In genomic region chrX:40146471-40147398, GRCh38 we compare ENCODE assay signal across 8 cellular contexts. TPM values are rescaled to one million over a fixed set of nuclear protein-coding genes. Genes with fewer than 3 reads are reported as not detected.
DNase-seq lines count a peak whose midpoint lies in the region; ATAC-seq, FAIRE-seq and TF ChIP-seq lines count a peak whose summit lies in the region.

No MANE protein-coding gene starts in this region.

- peaks cover 69% of the 10 kb centered on the region for H3K4me1 Mint-ChIP-seq in brain
- H3K4me1 Mint-ChIP-seq in stimulated activated memory B cell treated with anti-CD40 and anti-IgM and Interleukin-4, amounts not matched to agents 10 μg/mL and 1 μg/mL and 100 μg/mL, for 72 hours = peaks cover 25% of the 10 kb centered on the region

- H3K27me3 ChIP-seq in keratinocyte (ENCODE audit: control insufficient read depth, extremely low read depth, insufficient read depth, low read length) = peaks cover 39% of the 10 kb centered on the region

- no peaks in the 10 kb centered on the region for H3K9me3 ChIP-seq in keratinocyte (ENCODE audit: control insufficient read depth, low read depth, low read length)

- H3K4me3 Mint-ChIP-seq in brain = peak overlapping the region; percentile 63 to 80 (median 69)
- peak overlapping the region; percentile 67 for H3K4me3 Mint-ChIP-seq in stimulated activated memory B cell treated with anti-CD40 and anti-IgM and Interleukin-4, amounts not matched to agents 10 μg/mL and 1 μg/mL and 100 μg/mL, for 72 hours

- no peak for TF ChIP-seq CTCF in NB4 (IDR thresholded peaks at IDR 0.05; ENCODE audit: low read depth, low read length)
- no peak for TF ChIP-seq CTCF in brain (conservative IDR thresholded peaks at IDR 0.05)
- TF ChIP-seq CTCF in keratinocyte (optimal IDR thresholded peaks at IDR 0.05 in 1 of 3, IDR thresholded peaks at IDR 0.05 in 1 of 3, conservative IDR thresholded peaks at IDR 0.05 in 1 of 3; ENCODE audit: extremely low read depth in 1 of 3, insufficient read depth in 2 of 3, low read length in 3 of 3) = no peak

- peak overlapping the region in 3 of 5 experiments; percentile 28 to 75 (median 41) for H3K27ac Mint-ChIP-seq in brain
- H3K27ac Mint-ChIP-seq in stimulated activated memory B cell treated with anti-CD40 and anti-IgM and Interleukin-4, amounts not matched to agents 10 μg/mL and 1 μg/mL and 100 μg/mL, for 72 hours = no peak overlapping the region

- no peak for FAIRE-seq in keratinocyte (lab: Jason Lieb, UNC)

- dilution Hi-C loops in keratinocyte (cut with MboI; ENCODE audit: extremely low pct_ligation_motif_present, low sequenced_read_pairs) = no loop called here

- no peak for TF ChIP-seq POLR2A in NB4 (IDR thresholded peaks at IDR 0.05; ENCODE audit: extremely low read depth, insufficient read length)

- H3K4me1 ChIP-seq in keratinocyte (ENCODE audit: control insufficient read depth, extremely low read depth, insufficient read depth, low read length) = no peaks in the 10 kb centered on the region

- DNase-seq in EL (peak; percentile 36), NB4 (ENCODE audit: low read depth) (peak; percentile 65), keratinocyte (ENCODE audit: low read depth, low spot score) (no peak), HCEC 1CT (no peak)

- H3K9me1 ChIP-seq in keratinocyte (ENCODE audit: control insufficient read depth, extremely low read depth, insufficient read depth, low read length) = no peaks in the 10 kb centered on the region

- H2AFZ ChIP-seq in keratinocyte (ENCODE audit: control insufficient read depth, low read length) = peak overlapping the region; percentile 46

- ATAC-seq in stimulated activated memory B cell treated with anti-CD40 and anti-IgM and Interleukin-4, amounts not matched to agents 10 μg/mL and 1 μg/mL and 100 μg/mL, for 72 hours = peak; percentile 59
- ATAC-seq in HG02981 (IDR thresholded peaks at IDR 0.05; ENCODE audit: unreplicated experiment) (no peak), GM19035 (IDR thresholded peaks at IDR 0.05; ENCODE audit: unreplicated experiment) (no peak)

- H4K20me1 ChIP-seq in keratinocyte (ENCODE audit: control insufficient read depth, extremely low read depth, insufficient read depth, low read length) = no peaks in the 10 kb centered on the region

- no peaks in the 10 kb centered on the region for H3K36me3 ChIP-seq in keratinocyte (ENCODE audit: control insufficient read depth in 2 of 2, extremely low read depth in 1 of 2, insufficient read depth in 2 of 2, low read length in 2 of 2)

- H3K9me3 Mint-ChIP-seq in brain = peaks cover 0 to 7% (median 0%) of the 10 kb centered on the region in 5 experiments
- H3K9me3 Mint-ChIP-seq in stimulated activated memory B cell treated with anti-CD40 and anti-IgM and Interleukin-4, amounts not matched to agents 10 μg/mL and 1 μg/mL and 100 μg/mL, for 72 hours = no peaks in the 10 kb centered on the region

- no peak overlapping the region for H3K27ac ChIP-seq in keratinocyte (ENCODE audit: control insufficient read depth, insufficient read depth, low read length)

- H3K4me3 ChIP-seq in NB4 (ENCODE audit: low read depth, low read length) (peak overlapping the region; percentile 50), keratinocyte (ENCODE audit: control insufficient read depth in 2 of 3, extremely low read depth in 1 of 3, insufficient read depth in 2 of 3, low read depth in 1 of 3, low read length in 3 of 3) (peak overlapping the region; percentile 30 to 53 (median 39))

- peak overlapping the region; percentile 57 for H3K9ac ChIP-seq in keratinocyte (ENCODE audit: control insufficient read depth, extremely low read depth, insufficient read depth, low read length)

- H3K27me3 Mint-ChIP-seq in brain = peaks cover 52% of the 10 kb centered on the region
- H3K27me3 Mint-ChIP-seq in stimulated activated memory B cell treated with anti-CD40 and anti-IgM and Interleukin-4, amounts not matched to agents 10 μg/mL and 1 μg/mL and 100 μg/mL, for 72 hours = no peaks in the 10 kb centered on the region

- H3K36me3 Mint-ChIP-seq in brain = no peaks in the 10 kb centered on the region
- H3K36me3 Mint-ChIP-seq in stimulated activated memory B cell treated with anti-CD40 and anti-IgM and Interleukin-4, amounts not matched to agents 10 μg/mL and 1 μg/mL and 100 μg/mL, for 72 hours = no peaks in the 10 kb centered on the region

- H3K79me2 ChIP-seq in keratinocyte (ENCODE audit: control insufficient read depth, insufficient read depth, low read length) = no peaks in the 10 kb centered on the region

- H3K4me2 ChIP-seq in keratinocyte (ENCODE audit: control insufficient read depth, extremely low read depth, insufficient read depth, low read depth, low read length) = peak overlapping the region; percentile 76

RNA-seq across cellular contexts. Expression of gene BCOR, which starts 49.0 kb away (rescaled TPM):
- polyA plus RNA-seq in brain (ENCODE audit: insufficient read depth, low read depth, low replicate concordance) (41.6 TPM), keratinocyte (2.8 to 5.0 TPM (median 3.6 TPM) in 3 replicates)
- 8.0 TPM for polyA plus RNA-seq in keratinocyte (2011; ENCODE audit: low read depth)
- polyA plus RNA-seq in keratinocyte (2011; cell fraction: cytosol; rRNA removed) = 4.1 and 4.2 TPM in 2 replicates
- polyA plus RNA-seq in keratinocyte (2011; cell fraction: nucleus; rRNA removed) = 20.2 and 20.8 TPM in 2 replicates
- 6.2 and 7.2 TPM in 2 replicates for polyA plus RNA-seq in keratinocyte (2012; ENCODE audit: low replicate concordance)
- polyA minus RNA-seq in keratinocyte = 2.5 to 11.9 TPM (median 7.5 TPM) in 3 replicates
- 4.0 TPM for polyA minus RNA-seq in keratinocyte (2011; cell fraction: cytosol; rRNA and poly(A)+ RNA removed)
- polyA minus RNA-seq in keratinocyte (2011; cell fraction: nucleus; rRNA and poly(A)+ RNA removed) = 13.0 and 22.7 TPM in 2 replicates

Comparison
In these comparisons a context has a peak if more than half of its experiments do, and no peak if none do; other contexts are left out.
1. DNase-seq: peak in EL (single experiment) and NB4 (single experiment); none in keratinocyte (single experiment) and HCEC 1CT (single experiment).